16 cellular contexts compared by ENCODE assay signal in the genomic region with DNA sequence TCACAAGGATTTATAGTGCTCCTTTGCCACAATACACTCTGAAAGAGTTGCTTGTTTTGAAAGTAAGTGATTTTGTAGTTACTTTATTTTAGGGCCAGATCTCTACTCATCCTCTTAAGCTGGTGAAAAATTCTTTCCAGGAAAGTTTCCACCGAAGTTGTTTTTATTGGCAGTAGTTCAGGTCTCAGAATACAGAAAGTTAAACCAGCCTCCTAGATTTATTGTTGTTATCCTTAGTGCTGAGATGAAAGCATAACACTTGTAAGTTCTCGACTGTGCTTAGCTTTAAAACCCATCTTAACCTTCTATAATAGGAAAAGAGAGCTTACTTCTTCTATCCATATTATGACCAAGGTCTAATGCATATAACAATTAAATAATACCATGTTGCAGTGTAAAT. TPM values are rescaled to one million over a fixed set of nuclear protein-coding genes. Genes with fewer than 3 reads are reported as not detected.
DNase-seq lines count a peak whose midpoint lies in the region; ATAC-seq and TF ChIP-seq lines count a peak whose summit lies in the region.
"Had no signal": no experiment of that assay in that cellular context is flagged by ENCODE, and none has a peak within 500 bp of the region (broad histone marks: within the 10 kb centered on the region; RNA-seq: fewer than 3 reads in every experiment).

No MANE protein-coding gene starts in this region.

- no peak for TF ChIP-seq CTCF in AG10803 (conservative IDR thresholded peaks at IDR 0.05; ENCODE audit: low read length)
- TF ChIP-seq CTCF in fibroblast of lung (conservative IDR thresholded peaks at IDR 0.05 in 1 of 2, IDR thresholded peaks at IDR 0.05 in 1 of 2; ENCODE audit: low read depth in 1 of 2, low read length in 2 of 2): no peak
- no peak for TF ChIP-seq CTCF in gastrocnemius medialis (IDR thresholded peaks at IDR 0.05 in 4 of 5, conservative IDR thresholded peaks at IDR 0.05 in 1 of 5)

- H3K4me3 ChIP-seq in AG10803 (ENCODE audit: low read length) (no peak overlapping the region), fibroblast of lung (replicated peaks in 1 of 4; ENCODE audit: control extremely low read depth in 1 of 4, insufficient read depth in 1 of 4, low read depth in 3 of 4, low read length in 4 of 4) (peak overlapping the region in 1 of 4 experiments; percentile 15), gastrocnemius medialis (no peak overlapping the region)
- H3K4me3 ChIP-seq: HAP-1, neural progenitor cell, testis had no signal

- H3K4me2 ChIP-seq in fibroblast of lung (ENCODE audit: extremely low read depth, insufficient read depth, low read length): peak overlapping the region; percentile 59
- H3K4me2 ChIP-seq: neural progenitor cell had no signal

- H2AFZ ChIP-seq in fibroblast of lung (ENCODE audit: low read length): no peak overlapping the region
- H2AFZ ChIP-seq: neural progenitor cell had no signal

- intact Hi-C loops in gastrocnemius medialis (cut with DNase I; ENCODE audit: low total_unique reads): no loop called here

- in situ Hi-C loops in gastrocnemius medialis (cut with MboI; ENCODE audit: low sequenced_read_pairs in 4 of 4): no loop called here

- no peak overlapping the region for H3K4me3 Mint-ChIP-seq in activated T-cell treated with anti-CD3 and anti-CD28 coated beads, Interleukin-2, amount 50 U/mL, for 4 hours
- H3K4me3 Mint-ChIP-seq: neural progenitor cell had no signal

- H3K9me3 ChIP-seq in fibroblast of lung (ENCODE audit: control insufficient read depth, insufficient read depth, low read depth, low read length) (no peaks in the 10 kb centered on the region), gastrocnemius medialis (no peaks in the 10 kb centered on the region)
- H3K9me3 ChIP-seq: HAP-1, testis had no signal

- H3K27me3 Mint-ChIP-seq in activated T-cell treated with anti-CD3 and anti-CD28 coated beads, Interleukin-2, amount 50 U/mL, for 4 hours (ENCODE audit: low read depth): no peaks in the 10 kb centered on the region

- ATAC-seq in gastrocnemius medialis: no peak
- ATAC-seq in GM21381 (IDR thresholded peaks at IDR 0.05; ENCODE audit: unreplicated experiment): no peak
- no peak for ATAC-seq in activated T-cell treated with anti-CD3 and anti-CD28 coated beads, Interleukin-2, amount 50 U/mL, for 4 hours

- H3K36me3 Mint-ChIP-seq in activated T-cell treated with anti-CD3 and anti-CD28 coated beads, Interleukin-2, amount 50 U/mL, for 4 hours (ENCODE audit: insufficient read depth): peaks cover 13% of the 10 kb centered on the region

- peaks cover 32% of the 10 kb centered on the region for H3K4me1 Mint-ChIP-seq in activated T-cell treated with anti-CD3 and anti-CD28 coated beads, Interleukin-2, amount 50 U/mL, for 4 hours (ENCODE audit: low read depth)
- H3K4me1 Mint-ChIP-seq: neural progenitor cell had no signal

- H3K36me3 ChIP-seq in fibroblast of lung (ENCODE audit: control insufficient read depth, insufficient read depth, low read length): no peaks in the 10 kb centered on the region
- H3K36me3 ChIP-seq in gastrocnemius medialis: no peaks in the 10 kb centered on the region
- H3K36me3 ChIP-seq: HAP-1, neural progenitor cell had no signal

- H4K20me1 ChIP-seq in fibroblast of lung (ENCODE audit: control insufficient read depth, extremely low read depth, insufficient read depth, low read length): no peaks in the 10 kb centered on the region

- no peak overlapping the region for H3K9ac ChIP-seq in fibroblast of lung (ENCODE audit: insufficient read depth, low read length)
- H3K9ac ChIP-seq: neural progenitor cell had no signal

- H3K27me3 ChIP-seq in fibroblast of lung (ENCODE audit: control insufficient read depth, insufficient read depth, low read length) (no peaks in the 10 kb centered on the region), gastrocnemius medialis (no peaks in the 10 kb centered on the region)
- H3K27me3 ChIP-seq: neural progenitor cell, testis had no signal

- no peaks in the 10 kb centered on the region for H3K9me3 Mint-ChIP-seq in activated T-cell treated with anti-CD3 and anti-CD28 coated beads, Interleukin-2, amount 50 U/mL, for 4 hours
- H3K9me3 Mint-ChIP-seq: neural progenitor cell had no signal

- peaks cover 8% of the 10 kb centered on the region for H3K4me1 ChIP-seq in fibroblast of lung (ENCODE audit: control insufficient read depth, extremely low read depth, insufficient read depth, low read length)
- peaks cover 23 to 27% of the 10 kb centered on the region in 2 donors for H3K4me1 ChIP-seq in gastrocnemius medialis

- H3K27ac ChIP-seq in fibroblast of lung (ENCODE audit: insufficient read depth, low read length) (no peak overlapping the region), gastrocnemius medialis (peak overlapping the region in 1 of 4 donors; percentile 32)
- H3K27ac ChIP-seq: neural progenitor cell, testis had no signal

- DNase-seq in AG10803 (ENCODE audit: low read depth): peak; percentile 75
- DNase-seq in NCI-H226: peak; percentile 33
- DNase-seq in fibroblast of lung (ENCODE audit: low read depth in 2 of 2): peak; percentile 83 to 88
- peak; percentile 31 for DNase-seq in pons (ENCODE audit: low spot score)
- DNase-seq in gastrocnemius medialis: no peak
- no peak for DNase-seq in NCI-H2171 (lab: John Stamatoyannopoulos, UW)
- no peak for DNase-seq in activated T-cell treated with anti-CD3 and anti-CD28 coated beads, Interleukin-2, amount 50 U/mL, for 4 hours
- DNase-seq: activated CD4-positive, CD25-positive, alpha-beta regulatory T cell; activated gamma-delta T cell; MV-4-11; NCI-H510A; SHP77 treated with DMSO at 0.1 percent for 48 hours; testis had no signal

- TF ChIP-seq POLR2A in gastrocnemius medialis (IDR thresholded peaks at IDR 0.05): no peak

- peaks cover 55% of the 10 kb centered on the region for H3K79me2 ChIP-seq in fibroblast of lung (ENCODE audit: control insufficient read depth, insufficient read depth, low read length)

RNA-seq across cellular contexts. Expression of gene AP3M1, which starts 5.5 kb away (rescaled TPM):
- total RNA-seq in fibroblast of lung (21.8 and 28.4 TPM in 2 replicates), gastrocnemius medialis (10 to 100 TPM; 15.3 to 22.9 (median 21.7) TPM)
- polyA plus RNA-seq in fibroblast of lung: 46.1 and 55.3 TPM in 2 replicates
- 27.4 and 29.1 TPM in 2 replicates for polyA plus RNA-seq in fibroblast of lung (2012)
- 15.3 and 15.7 TPM in 2 replicates for polyA minus RNA-seq in fibroblast of lung (ENCODE audit: low replicate concordance)
- total RNA-seq in activated T-cell treated with anti-CD3 and anti-CD28 coated beads, Interleukin-2, amount 50 U/mL, for 4 hours: 10 to 100 TPM; 49.8 to 56.7 (median 52.5) TPM

RNA-seq across cellular contexts. Expression of gene ADK, which starts 5.9 kb away (rescaled TPM):
- total RNA-seq in fibroblast of lung: 18.2 and 25.3 TPM in 2 replicates
- polyA plus RNA-seq in fibroblast of lung: 44.2 and 47.8 TPM in 2 replicates
- 36.5 and 41.9 TPM in 2 replicates for polyA plus RNA-seq in fibroblast of lung (2012)
- 5.7 and 6.2 TPM in 2 replicates for polyA minus RNA-seq in fibroblast of lung (ENCODE audit: low replicate concordance)
- total RNA-seq in gastrocnemius medialis: 10 to 100 TPM; 15.9 to 28.8 (median 23.3) TPM
- total RNA-seq in activated T-cell treated with anti-CD3 and anti-CD28 coated beads, Interleukin-2, amount 50 U/mL, for 4 hours: 10 to 100 TPM; 49.7 to 56.8 (median 56.2) TPM

Comparison
In these comparisons a context has a peak if more than half of its experiments do, and no peak if none do; other contexts are left out.
1. DNase-seq: peak in AG10803 (single experiment), NCI-H226 (single experiment), fibroblast of lung (2 of 2) and pons (single experiment); none in gastrocnemius medialis (0 of 2), NCI-H2171 (single experiment) and activated T-cell treated with anti-CD3 and anti-CD28 coated beads, Interleukin-2, amount 50 U/mL, for 4 hours (single experiment).